2 cellular contexts compared by ENCODE assay signal in genomic region chr7:713488-714230, GRCh38.
TF ChIP-seq lines count a peak whose summit lies in the region.

No MANE protein-coding gene starts in this region.

TF ChIP-seq in SK-N-SH treated with all-trans-retinoic acid at 6 μM for 48 hours, 23 proteins besides CTCF, POLR2A, EP300 and RAD21 (continued from another document):
- TF ChIP-seq POU6F1 (CRISPR knock-in tag; IDR thresholded peaks at IDR 0.05; ENCODE audit: borderline replicate concordance, low read depth) (no peak), TSHZ2 (CRISPR knock-in tag; IDR thresholded peaks at IDR 0.05) (no peak), TCF4 (CRISPR knock-in tag; IDR thresholded peaks at IDR 0.05; ENCODE audit: borderline replicate concordance) (no peak), ISL1 (CRISPR knock-in tag; IDR thresholded peaks at IDR 0.05) (no peak), ZFP3 (CRISPR knock-in tag; IDR thresholded peaks at IDR 0.05) (no peak), CSRNP3 (CRISPR knock-in tag; IDR thresholded peaks at IDR 0.05) (no peak)

TF ChIP-seq in SK-N-SH, 30 proteins besides CTCF, POLR2A, EP300 and RAD21 (continued from another document):
- TF ChIP-seq IRF3 (IDR thresholded peaks at IDR 0.05; ENCODE audit: low read depth, low read length), result no peak
- TF ChIP-seq RCOR1 (IDR thresholded peaks at IDR 0.05; ENCODE audit: low read length), result no peak
- TF ChIP-seq ELF1 (IDR thresholded peaks at IDR 0.05), result no peak
